Comparison of ENCODE assay signal across 8 cellular contexts in genomic region chr6:24991748-24992467, GRCh38. TPM values are rescaled to one million over a fixed set of nuclear protein-coding genes. Genes with fewer than 3 reads are reported as not detected.
A peak's percentile ranks its signal among the peaks of the same experiment; 100 is the strongest.
DNase-seq lines count a peak whose midpoint lies in the region; ATAC-seq, FAIRE-seq and TF ChIP-seq lines count a peak whose summit lies in the region.

No MANE protein-coding gene starts in this region.

- no peak overlapping the region for H3K27ac Mint-ChIP-seq in nephron

- peak overlapping the region in 10 of 11 experiments; percentile 10 to 76 (median 58); a peak in 17 of 22 replicates for H3K27ac ChIP-seq in BLaER1 treated with 17β-estradiol and CSF1 and Interleukin-3, amounts not matched to agents 10 nM and 100 nM
- H3K27ac ChIP-seq in H1 (ENCODE audit: low read depth, low read length), result no peak overlapping the region
- H3K27ac ChIP-seq in thoracic aorta, result no peak overlapping the region

- CTCF ChIA-PET in H1 (lab: Charles Lee; ENCODE audit: partially characterized antibody), result interaction anchor here (0.6 to 5.8 kb wide), 63 partner anchors 12 to 666 kb away, joined by 3 to 101 read pairs (median 6); partner anchors contain the start of gene RIPOR2

- no peaks in the 10 kb centered on the region for H4K20me1 ChIP-seq in BLaER1 treated with 17β-estradiol and CSF1 and Interleukin-3, amounts not matched to agents 10 nM and 100 nM
- no peaks in the 10 kb centered on the region for H4K20me1 ChIP-seq in H1 (replicated peaks in 1 of 2; ENCODE audit: control insufficient read depth in 1 of 2, insufficient read depth in 2 of 2, low read length in 2 of 2)

- no peak overlapping the region for H4K5ac ChIP-seq in H1 (ENCODE audit: insufficient read length, low read depth, low read length)

- no peak overlapping the region for H3K56ac ChIP-seq in H1 (replicated peaks; ENCODE audit: insufficient read length, low read depth, low read length)

- peak overlapping the region in 8 of 11 experiments; percentile 5 to 51 (median 21); a peak in 6 of 22 replicates for H3K9ac ChIP-seq in BLaER1 treated with 17β-estradiol and CSF1 and Interleukin-3, amounts not matched to agents 10 nM and 100 nM
- no peak overlapping the region for H3K9ac ChIP-seq in H1 (replicated peaks in 1 of 4; ENCODE audit: extremely low read depth in 1 of 4, low read depth in 3 of 4, low read length in 3 of 4)

- H3K9me3 ChIP-seq in BLaER1 treated with 17β-estradiol and CSF1 and Interleukin-3, amounts not matched to agents 10 nM and 100 nM (replicated peaks in 1 of 11), result peaks cover 10 to 22% (median 14%) of the 10 kb centered on the region in 11 experiments; a peak in 18 of 22 replicates
- H3K9me3 ChIP-seq in H1 (ENCODE audit: insufficient read depth in 2 of 2, low read depth in 1 of 2, low read length in 1 of 2) (peaks cover 9 to 11% of the 10 kb centered on the region in 2 experiments), thoracic aorta (no peaks in the 10 kb centered on the region)

- H2BK20ac ChIP-seq in H1 (ENCODE audit: low read length), result peak overlapping the region; percentile 76; the same call in 1 of the 2 replicates

- H3K36me3 Mint-ChIP-seq in nephron (ENCODE audit: low read depth), result peaks cover 12% of the 10 kb centered on the region

- no peak overlapping the region for H4K8ac ChIP-seq in H1 (ENCODE audit: extremely low read depth, insufficient read depth, low read length)

- no peaks in the 10 kb centered on the region for H3K79me2 ChIP-seq in H1 (ENCODE audit: control insufficient read depth in 1 of 2, insufficient read depth in 2 of 2, low read length in 2 of 2)

- peak; percentile 93 for FAIRE-seq in H1 (lab: Jason Lieb, UNC)

- ATAC-seq in GM18907 (IDR thresholded peaks at IDR 0.05; ENCODE audit: unreplicated experiment) (peak; percentile 77), HG03159 (IDR thresholded peaks at IDR 0.05; ENCODE audit: unreplicated experiment) (peak; percentile 90), thoracic aorta (ENCODE audit: insufficient number of reproducible peaks, low FRiP score, low read depth) (no peak)

- no peak overlapping the region for H3K14ac ChIP-seq in H1 (ENCODE audit: insufficient read length)

- H2AFZ ChIP-seq in H1 (ENCODE audit: low read length), result no peak overlapping the region

- H3K18ac ChIP-seq in H1 (ENCODE audit: extremely low read depth, low read length), result no peak overlapping the region

- no peak overlapping the region for H3K4me3 ChIP-seq in BLaER1 treated with 17β-estradiol and CSF1 and Interleukin-3, amounts not matched to agents 10 nM and 100 nM
- H3K4me3 ChIP-seq in H1 (ENCODE audit: extremely low read depth in 1 of 4, insufficient read depth in 2 of 4, low read depth in 3 of 4, low read length in 4 of 4) (no peak overlapping the region), thoracic aorta (no peak overlapping the region)

- TF ChIP-seq CTCF in H1 (IDR thresholded peaks at IDR 0.05; ENCODE audit: control extremely low read depth in 1 of 3, insufficient read depth in 1 of 3, low read depth in 1 of 3, low read length in 3 of 3), result peak; percentile 38 to 84 (median 77)
- TF ChIP-seq CTCF in nephron (IDR thresholded peaks at IDR 0.05; ENCODE audit: unreplicated experiment in 3 of 3), result peak; percentile 43 to 60 (median 53)
- peak; percentile 61 for TF ChIP-seq CTCF in thoracic aorta (IDR thresholded peaks at IDR 0.05)

- H3K79me1 ChIP-seq in H1 (ENCODE audit: low read depth, low read length), result no peaks in the 10 kb centered on the region

- no peak overlapping the region; the same call in 1 of the 2 replicates for H2BK5ac ChIP-seq in H1 (ENCODE audit: low read depth, low read length)

- peak; percentile 76 to 89 for TF ChIP-seq RAD21 in H1 (IDR thresholded peaks at IDR 0.05 in 1 of 2, conservative IDR thresholded peaks at IDR 0.05 in 1 of 2; ENCODE audit: low read depth in 2 of 2, low read length in 2 of 2)

- 74% methylated on average over 5 of the region's 5 CpGs; no CpG with 5 or more reads in 1 of the 2 experiments for WGBS in H1 (ENCODE audit: extremely low coverage in 1 of 2, insufficient coverage in 1 of 2, insufficient read length in 1 of 2, insufficient replicate concordance in 2 of 2, low coverage in 1 of 2, low lambda C conversion rate in 2 of 2, missing lambda C conversion rate in 1 of 2), 2 experiments

- no peak for TF ChIP-seq POLR2A in H1 (IDR thresholded peaks at IDR 0.05; ENCODE audit: control extremely low read depth in 1 of 2, low read depth in 2 of 2, low read length in 2 of 2)

- no peaks in the 10 kb centered on the region for H3K27me3 ChIP-seq in BLaER1 treated with 17β-estradiol and CSF1 and Interleukin-3, amounts not matched to agents 10 nM and 100 nM
- H3K27me3 ChIP-seq in H1 (replicated peaks in 1 of 4; ENCODE audit: control insufficient read depth in 3 of 4, extremely low read depth in 1 of 4, insufficient read depth in 3 of 4, low read length in 3 of 4) (no peaks in the 10 kb centered on the region), thoracic aorta (replicated peaks; ENCODE audit: insufficient read depth) (no peaks in the 10 kb centered on the region)

- no peaks in the 10 kb centered on the region for H3K27me3 Mint-ChIP-seq in nephron (ENCODE audit: low read depth)

- no peak for TF ChIP-seq EP300 in H1 (IDR thresholded peaks at IDR 0.05; ENCODE audit: borderline replicate concordance in 1 of 2, low read depth in 2 of 2, low read length in 2 of 2)

- DNase-seq in NCI-H460 (ENCODE audit: extremely low read depth, low read depth) (peak; percentile 33), H1 (ENCODE audit: low read depth in 1 of 2, low spot score in 2 of 2) (no peak), thoracic aorta (ENCODE audit: low spot score) (no peak)
- DNase-seq in activated CD4-positive, alpha-beta T cell treated with anti-CD3 and anti-CD28 coated beads, Interleukin-2, amount 50 U/mL, for 4 hours, result peak; percentile 64 to 72

- no peak overlapping the region for H2BK12ac ChIP-seq in H1 (ENCODE audit: low read depth, low read length)

- no peak overlapping the region for H3K4me3 Mint-ChIP-seq in nephron

- no peaks in the 10 kb centered on the region for H3K23me2 ChIP-seq in H1 (ENCODE audit: low read depth, low read length)

- peak overlapping the region; percentile 69 for H3K4ac ChIP-seq in H1 (replicated peaks; ENCODE audit: insufficient read length, low read depth, low read length)

- H3K4me2 ChIP-seq in BLaER1 treated with 17β-estradiol and CSF1 and Interleukin-3, amounts not matched to agents 10 nM and 100 nM, result peak overlapping the region; percentile 22 to 63 (median 43); a peak in 16 of 22 replicates
- no peak overlapping the region for H3K4me2 ChIP-seq in H1 (ENCODE audit: insufficient read depth in 1 of 2, low read depth in 2 of 2, low read length in 2 of 2)

- H3K9me3 Mint-ChIP-seq in nephron, result peaks cover 25% of the 10 kb centered on the region

- POLR2A ChIA-PET in H1 (lab: Charles Lee; ENCODE audit: partially characterized antibody), result interaction anchor here (0.6 to 3.5 kb wide), 8 partner anchors 8 to 270 kb away, joined by 3 to 29 read pairs (median 3); no protein-coding TSS in a partner anchor

- H3K23ac ChIP-seq in H1 (ENCODE audit: insufficient read length), result no peak overlapping the region

- H2AK5ac ChIP-seq in H1 (ENCODE audit: low read depth, low read length), result no peak overlapping the region

- H3K4me1 ChIP-seq in BLaER1 treated with 17β-estradiol and CSF1 and Interleukin-3, amounts not matched to agents 10 nM and 100 nM, result peaks cover 18 to 69% (median 30%) of the 10 kb centered on the region in 10 experiments
- H3K4me1 ChIP-seq in H1 (replicated peaks in 1 of 4; ENCODE audit: control insufficient read depth in 3 of 4, insufficient read depth in 4 of 4, low read length in 3 of 4), result peaks cover 0 to 7% (median 5%) of the 10 kb centered on the region in 4 experiments; a peak in 5 of 7 replicates
- no peaks in the 10 kb centered on the region for H3K4me1 ChIP-seq in thoracic aorta (ENCODE audit: control insufficient read depth in 1 of 2, low read depth in 2 of 2)

- H2BK120ac ChIP-seq in H1 (replicated peaks; ENCODE audit: low read depth, low read length), result peak overlapping the region; percentile 47

- peak overlapping the region; percentile 77 for H4K91ac ChIP-seq in H1 (replicated peaks; ENCODE audit: insufficient read length, low read length)

- H3K36me3 ChIP-seq in BLaER1 treated with 17β-estradiol and CSF1 and Interleukin-3, amounts not matched to agents 10 nM and 100 nM, result 0 out of 22 replicates have a peak, but pooled peaks cover 0 to 5% (median 0%) of the 10 kb centered on the region in 11 experiments
- H3K36me3 ChIP-seq in H1 (ENCODE audit: control insufficient read depth in 2 of 4, insufficient read depth in 4 of 4, low read length in 3 of 4), result peaks cover 0 to 6% (median 0%) of the 10 kb centered on the region in 4 experiments; a peak in 3 of 8 replicates
- H3K36me3 ChIP-seq in thoracic aorta, result no peaks in the 10 kb centered on the region

- H3K4me1 Mint-ChIP-seq in nephron, result peaks cover 8% of the 10 kb centered on the region

- no peak overlapping the region for H2BK15ac ChIP-seq in H1 (ENCODE audit: low read length)

TF ChIP-seq in H1, 55 proteins besides CTCF, POLR2A, EP300 and RAD21:
- TF ChIP-seq CBX8 (IDR thresholded peaks at IDR 0.05; ENCODE audit: borderline replicate concordance, low read depth, low read length) (no peak), SRF (IDR thresholded peaks at IDR 0.05; ENCODE audit: low read depth, low read length) (no peak)

RNA-seq across cellular contexts. Expression of gene RIPOR2, which starts 56.1 kb away (rescaled TPM):
- 0.06 and 0.27 TPM in 2 replicates for total RNA-seq in NCI-H460 (2014; rRNA removed; shearing (Covaris generic))
- 0.06 and 0.10 TPM in 2 replicates for polyA plus RNA-seq in NCI-H460 (2014; cell fraction: nucleus; rRNA removed)
- total RNA-seq in H1 (2021; fragmentation: NEBNext Ultra II Directional; extraction: Animal tissue kit (Norgen Biotek cat#: 25700)), result 44.5 and 45.6 TPM in 2 replicates
- 13.3 and 16.7 TPM in 2 replicates for polyA plus RNA-seq in H1 (2011; rRNA removed)
- 21.7 TPM for polyA plus RNA-seq in H1 (2011; cell fraction: cytosol; rRNA removed)
- 19.6 TPM for polyA plus RNA-seq in H1 (2011; cell fraction: nucleus; rRNA removed)
- polyA plus RNA-seq in H1 (2012, experiment 1 of 2), result 21.1 to 34.2 TPM (median 29.2 TPM) in 4 replicates
- polyA plus RNA-seq in H1 (2012, experiment 2 of 2), result 9.9 TPM
- polyA plus RNA-seq in H1 (2013, experiment 1 of 2), result 22.5 TPM
- 22.1 TPM for polyA plus RNA-seq in H1 (2013, experiment 2 of 2)
- 43.9 and 57.0 TPM in 2 replicates for polyA minus RNA-seq in H1 (2011; rRNA and poly(A)+ RNA removed)
- 17.9 TPM for polyA minus RNA-seq in H1 (2011; cell fraction: cytosol; rRNA and poly(A)+ RNA removed)
- polyA minus RNA-seq in H1 (2011; cell fraction: nucleus; rRNA and poly(A)+ RNA removed), result 23.2 TPM
- total RNA-seq in thoracic aorta, result 1 to 10 TPM; 6.0 to 9.9 TPM

Comparison
In these comparisons a context has a peak if more than half of its experiments do, and no peak if none do; other contexts are left out.
1. H3K27ac ChIP-seq: peak in BLaER1 treated with 17β-estradiol and CSF1 and Interleukin-3, amounts not matched to agents 10 nM and 100 nM (10 of 11); none in H1 (single experiment) and thoracic aorta (0 of 2).
2. H3K4me2 ChIP-seq: peak in BLaER1 treated with 17β-estradiol and CSF1 and Interleukin-3, amounts not matched to agents 10 nM and 100 nM (11 of 11); none in H1 (0 of 2).
3. H3K9ac ChIP-seq: peak in BLaER1 treated with 17β-estradiol and CSF1 and Interleukin-3, amounts not matched to agents 10 nM and 100 nM (8 of 11); none in H1 (0 of 4).
4. DNase-seq: peak in NCI-H460 (single experiment) and activated CD4-positive, alpha-beta T cell treated with anti-CD3 and anti-CD28 coated beads, Interleukin-2, amount 50 U/mL, for 4 hours (2 of 2); none in H1 (0 of 2) and thoracic aorta (single experiment).
5. Peak in every context shown above with its lines, with median percentiles within 50 percentile points of each other: CTCF ChIP-seq.